Comparison of ENCODE assay signal across 8 cellular contexts in the genomic region with DNA sequence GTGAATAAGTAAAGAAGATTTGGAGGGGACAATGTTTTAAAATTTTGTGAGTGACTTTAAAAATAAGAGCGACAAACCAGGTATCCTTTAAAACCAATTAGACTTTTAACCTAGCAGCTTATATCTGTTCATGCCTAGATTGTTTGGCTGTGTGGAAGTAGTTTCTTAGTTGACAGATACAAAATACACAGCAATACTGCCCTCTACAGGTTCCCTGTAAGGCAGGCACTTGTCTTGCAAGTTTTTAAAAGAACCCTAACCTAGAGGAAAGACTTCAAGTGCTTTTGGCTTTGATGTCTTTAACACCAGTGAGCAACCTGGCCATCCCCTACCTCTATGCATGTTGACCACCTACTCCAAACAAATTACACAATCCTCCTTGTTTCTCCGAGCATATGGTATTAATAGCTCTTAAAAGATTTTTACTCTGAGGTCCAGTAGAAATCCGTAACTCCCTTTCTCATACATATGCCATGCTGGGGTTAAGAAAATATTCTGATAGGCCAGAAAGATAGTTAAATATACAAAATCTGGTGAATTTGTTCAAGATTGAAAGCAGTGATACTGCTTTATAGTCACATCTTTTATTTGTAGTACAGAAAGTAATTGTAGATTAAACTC.
DNase-seq lines count a peak whose midpoint lies in the region; ATAC-seq and TF ChIP-seq lines count a peak whose summit lies in the region.

No MANE protein-coding gene starts in this region.

- TF ChIP-seq POLR2A in lower leg skin (IDR thresholded peaks at IDR 0.05), result no peak

- peak; percentile 66 for ATAC-seq in GM18511 (IDR thresholded peaks at IDR 0.05; ENCODE audit: unreplicated experiment)
- ATAC-seq in HG02884 (IDR thresholded peaks at IDR 0.05; ENCODE audit: unreplicated experiment), result peak; percentile 60

- no peaks in the 10 kb centered on the region for H3K27me3 ChIP-seq in SK-N-SH (ENCODE audit: insufficient read depth)

- peaks cover 5% of the 10 kb centered on the region for H3K4me1 Mint-ChIP-seq in neural crest cell

- H3K4me3 ChIP-seq in AG09309 (ENCODE audit: control insufficient read depth, low read depth, low read length), result no peak overlapping the region
- peak overlapping the region in 1 of 2 experiments; percentile 30; a peak in 1 of 4 replicates for H3K4me3 ChIP-seq in SK-N-SH (ENCODE audit: low read depth in 2 of 2, low read length in 1 of 2)
- H3K4me3 ChIP-seq in fibroblast of mammary gland (ENCODE audit: control insufficient read depth, low read depth, low read length), result no peak overlapping the region
- H3K4me3 ChIP-seq in lower leg skin (ENCODE audit: low read depth, poor library complexity, severe bottlenecking), result no peak overlapping the region

- no peaks in the 10 kb centered on the region for H3K36me3 ChIP-seq in SK-N-SH (replicated peaks in 1 of 2; ENCODE audit: control insufficient read depth in 1 of 2, insufficient read depth in 2 of 2, low read length in 1 of 2)

- H4K20me1 ChIP-seq in SK-N-SH (ENCODE audit: insufficient read depth), result no peaks in the 10 kb centered on the region

- H3F3A ChIP-seq in SK-N-SH (replicated peaks; ENCODE audit: insufficient read depth), result no peaks in the 10 kb centered on the region

- no peak for TF ChIP-seq EP300 in SK-N-SH (IDR thresholded peaks at IDR 0.05; ENCODE audit: borderline replicate concordance in 1 of 2, low read depth in 1 of 2, low read length in 1 of 2)

- H3K4me3 Mint-ChIP-seq in neural crest cell, result no peak overlapping the region

- TF ChIP-seq RAD21 in SK-N-SH (IDR thresholded peaks at IDR 0.05; ENCODE audit: low read length), result peak; percentile 96

- TF ChIP-seq CTCF in AG09309 (IDR thresholded peaks at IDR 0.05; ENCODE audit: control insufficient read depth, insufficient read depth, low read depth, low read length, missing control alignments) (peak; percentile 84), SK-N-SH (IDR thresholded peaks at IDR 0.05) (peak; percentile 97), fibroblast of mammary gland (conservative IDR thresholded peaks at IDR 0.05; ENCODE audit: control insufficient read depth, insufficient read depth, low read depth, low read length) (peak; percentile 93), neural crest cell (conservative IDR thresholded peaks at IDR 0.05) (peak; percentile 94), lower leg skin (IDR thresholded peaks at IDR 0.05) (peak in 1 of 3 donors; percentile 70)

- no peak overlapping the region for H3K27ac Mint-ChIP-seq in neural crest cell (ENCODE audit: unreplicated experiment)

- WGBS in SK-N-SH (ENCODE audit: low lambda C conversion rate), result 32% methylated on average over 3 of the region's 3 CpGs
- WGBS in lower leg skin, 2 donors, result 38 to 39% methylated on average over 3 of the region's 3 CpGs

- no peaks in the 10 kb centered on the region for H3K9me3 Mint-ChIP-seq in neural crest cell

- peaks cover 0 to 6% of the 10 kb centered on the region in 2 experiments; a peak in 1 of 4 replicates for H3K4me1 ChIP-seq in SK-N-SH (ENCODE audit: control insufficient read depth in 1 of 2, insufficient read depth in 2 of 2, low read depth in 1 of 2, low read length in 1 of 2)

- no peaks in the 10 kb centered on the region for H3K79me2 ChIP-seq in SK-N-SH (ENCODE audit: insufficient read depth)

- H3K4me2 ChIP-seq in SK-N-SH, result peak overlapping the region; percentile 18; the same call in 1 of the 2 replicates

- H3K9ac ChIP-seq in SK-N-SH, result no peak overlapping the region

- H3K27me3 Mint-ChIP-seq in neural crest cell (ENCODE audit: low read depth), result no peaks in the 10 kb centered on the region

- no peaks in the 10 kb centered on the region for H3K9me2 ChIP-seq in SK-N-SH

- POLR2A ChIA-PET in SK-N-SH (lab: Yijun Ruan, JAX), result no interaction called here

- H3K9me3 ChIP-seq in SK-N-SH, result no peaks in the 10 kb centered on the region

- H3K27ac ChIP-seq in SK-N-SH (ENCODE audit: low read depth in 2 of 2, low read length in 1 of 2), result peak overlapping the region in 1 of 2 experiments; percentile 65; a peak in 2 of 4 replicates

- CTCF ChIA-PET in SK-N-SH (lab: Yijun Ruan, JAX), result interaction anchor here (0.6 to 5.1 kb wide), 42 partner anchors 8 to 663 kb away, joined by 3 to 116 read pairs (median 4); no protein-coding TSS in a partner anchor

- intact Hi-C loops in lower leg skin (cut with DNase I; ENCODE audit: low total_unique reads), result no loop called here

- DNase-seq in AG09309 (ENCODE audit: low read depth) (peak; percentile 73), NCI-H1436 (lab: John Stamatoyannopoulos, UW) (peak; percentile 72), SK-N-SH (peak; percentile 44), fibroblast of mammary gland (ENCODE audit: low read depth) (peak; percentile 90), neural crest cell (ENCODE audit: low read depth, low spot score) (peak; percentile 9), lower leg skin (ENCODE audit: low spot score in 2 of 2) (no peak)

- no peak overlapping the region for H2AFZ ChIP-seq in SK-N-SH (ENCODE audit: low read depth)

- no peaks in the 10 kb centered on the region for H3K36me3 Mint-ChIP-seq in neural crest cell (ENCODE audit: low read depth)

TF ChIP-seq in SK-N-SH, 30 proteins besides CTCF, POLR2A, EP300 and RAD21:
- TF ChIP-seq SMC3 (IDR thresholded peaks at IDR 0.05; ENCODE audit: low read depth, low read length) (peak; percentile 80), SIN3A (IDR thresholded peaks at IDR 0.05; ENCODE audit: borderline replicate concordance, low read depth, low read length) (no peak), FOXJ3 (CRISPR knock-in tag; IDR thresholded peaks at IDR 0.05) (no peak), CHD2 (IDR thresholded peaks at IDR 0.05; ENCODE audit: low read length, partially characterized antibody) (peak; percentile 11), FOSL2 (IDR thresholded peaks at IDR 0.05; ENCODE audit: borderline replicate concordance, low read depth) (no peak), JUND (IDR thresholded peaks at IDR 0.05) (no peak)

Comparison
In these comparisons a context has a peak if more than half of its experiments do, and no peak if none do; other contexts are left out.
1. DNase-seq: peak in AG09309 (single experiment), NCI-H1436 (single experiment), SK-N-SH (single experiment), fibroblast of mammary gland (single experiment) and neural crest cell (single experiment); none in lower leg skin (0 of 2).